In genomic region chr22:29152045-29152380, GRCh38 we compare ENCODE assay signal across 16 cellular contexts. TPM values are rescaled to one million over a fixed set of nuclear protein-coding genes. Genes with fewer than 3 reads are reported as not detected.
DNase-seq lines count a peak whose midpoint lies in the region; ATAC-seq, FAIRE-seq and TF ChIP-seq lines count a peak whose summit lies in the region.
"Had no signal": no experiment of that assay in that cellular context is flagged by ENCODE, and none has a peak within 500 bp of the region (broad histone marks: within the 10 kb centered on the region; RNA-seq: fewer than 3 reads in every experiment).

No MANE protein-coding gene starts in this region.

- H4K20me1 ChIP-seq in HepG2 (ENCODE audit: insufficient read depth, low read length): no peaks in the 10 kb centered on the region

- no peak for TF ChIP-seq RAD21 in HepG2 (CRISPR knock-in tag; IDR thresholded peaks at IDR 0.05)

- no peak for FAIRE-seq in HepG2 (lab: Jason Lieb, UNC)
- FAIRE-seq: G401.6 had no signal

- H3K36me3 ChIP-seq in H7 (replicated peaks; ENCODE audit: control insufficient read depth, insufficient read depth, low read length) (no peaks in the 10 kb centered on the region), HepG2 (replicated peaks in 1 of 2; ENCODE audit: control insufficient read depth in 1 of 2, insufficient read depth in 2 of 2, low read length in 2 of 2) (no peaks in the 10 kb centered on the region), sigmoid colon (no peaks in the 10 kb centered on the region)
- H3K36me3 ChIP-seq: BLaER1 had no signal

- H3K27me3 Mint-ChIP-seq in brain: peaks cover 6% of the 10 kb centered on the region

- no peak overlapping the region for H3K4me2 ChIP-seq in HepG2 (ENCODE audit: low read depth, low read length)
- H3K4me2 ChIP-seq: BLaER1 had no signal

- no TSS peak for BruUV-seq in HepG2 (replicated peaks; lab: Mats Ljungman, UMichigan)

- WGBS in HepG2 (ENCODE audit: low lambda C conversion rate): 90% methylated on average over 2 of the region's 3 CpGs
- 82 to 85% methylated on average over 3 of the region's 3 CpGs for WGBS in sigmoid colon, 2 donors

- no peak overlapping the region for H3K9ac ChIP-seq in HepG2 (ENCODE audit: insufficient read depth, low read depth, low read length)
- H3K9ac ChIP-seq: BLaER1 had no signal

- peaks cover 79% of the 10 kb centered on the region for H3K4me1 Mint-ChIP-seq in brain

- TF ChIP-seq CTCF in brain (conservative IDR thresholded peaks at IDR 0.05) (no peak), HepG2 (CRISPR knock-in tag; IDR thresholded peaks at IDR 0.05) (no peak), sigmoid colon (IDR thresholded peaks at IDR 0.05) (no peak)

- POLR2A ChIA-PET in HepG2 (lab: Yijun Ruan, JAX): no interaction called here

- no peak overlapping the region for H3K4me3 ChIP-seq in H7 (ENCODE audit: insufficient read depth, low read depth, low read length)
- no peak overlapping the region for H3K4me3 ChIP-seq in HepG2 (replicated peaks in 1 of 3; ENCODE audit: insufficient read depth in 1 of 3, low read depth in 2 of 3, low read length in 3 of 3)
- no peak overlapping the region for H3K4me3 ChIP-seq in sigmoid colon
- H3K4me3 ChIP-seq: BLaER1, body of pancreas had no signal

- TF ChIP-seq EP300 in HepG2 (IDR thresholded peaks at IDR 0.05; ENCODE audit: low read depth in 2 of 2, low read length in 2 of 2) (no peak), HepG2 (CRISPR knock-in tag; IDR thresholded peaks at IDR 0.05; ENCODE audit: borderline replicate concordance) (no peak), sigmoid colon (IDR thresholded peaks at IDR 0.05) (no peak)

- H3K79me2 ChIP-seq in HepG2 (ENCODE audit: insufficient read depth, low read length): no peaks in the 10 kb centered on the region

- H3K9me3 Mint-ChIP-seq in brain: no peaks in the 10 kb centered on the region
- H3K9me3 Mint-ChIP-seq: natural killer cell had no signal

- intact Hi-C loops in HepG2 (cut with micrococcal nuclease; ENCODE audit: unreplicated experiment): loop anchor here (5.0 to 10.0 kb wide), 3 partner anchors 80 to 297 kb away; partner anchors contain the start of gene KREMEN1
- intact Hi-C loops in sigmoid colon (cut with DNase I): loop anchor here (5.0 kb wide), 3 partner anchors 75 to 295 kb away; no protein-coding TSS in a partner anchor

- H3K27ac Mint-ChIP-seq in brain: peak overlapping the region; percentile 74 to 95 (median 94)
- H3K27ac Mint-ChIP-seq: natural killer cell had no signal

- H3K9me3 ChIP-seq in HepG2 (ENCODE audit: low read length) (no peaks in the 10 kb centered on the region), sigmoid colon (no peaks in the 10 kb centered on the region)
- H3K9me3 ChIP-seq: BLaER1, body of pancreas had no signal

- H3K4me1 ChIP-seq in HepG2 (ENCODE audit: insufficient read depth, low read length): peaks cover 35% of the 10 kb centered on the region
- peaks cover 0 to 22% (median 20%) of the 10 kb centered on the region in 4 donors for H3K4me1 ChIP-seq in sigmoid colon
- H3K4me1 ChIP-seq: BLaER1 had no signal

- CTCF ChIA-PET in HepG2 (lab: Yijun Ruan, JAX; ENCODE audit: low intra/inter-chr PET ratio, low total read pairs): no interaction called here

- no peak for TF ChIP-seq POLR2A in HepG2 (IDR thresholded peaks at IDR 0.05; ENCODE audit: insufficient read depth in 1 of 2, low read depth in 2 of 2, low read length in 2 of 2)
- TF ChIP-seq POLR2A in sigmoid colon (IDR thresholded peaks at IDR 0.05): no peak

- H2AFZ ChIP-seq in HepG2 (ENCODE audit: low read length): no peak overlapping the region

- DNase-seq in H7 (peak; percentile 84), HepG2 (ENCODE audit: low spot score) (no peak), sigmoid colon (no peak), pons (ENCODE audit: low spot score) (no peak), SIG-M5 treated with dmso at 0.1 percent for 504 hours (lab: John Stamatoyannopoulos, UW; ENCODE audit: unreplicated experiment) (no peak)
- DNase-seq in activated naive CD4-positive, alpha-beta T cell treated with anti-CD3 and anti-CD28 coated beads, Interleukin-2, amount 50 U/mL, for 16 hours: no peak
- DNase-seq: activated CD4-positive, alpha-beta T cell treated with anti-CD3 and anti-CD28 coated beads for 4 hours; Karpas-422; natural killer cell; NCI-H2107 had no signal

- H3K27me3 ChIP-seq in H7 (ENCODE audit: control insufficient read depth, insufficient read depth, low read length) (no peaks in the 10 kb centered on the region), HepG2 (ENCODE audit: control insufficient read depth in 1 of 2, insufficient read depth in 2 of 2, low read length in 2 of 2) (no peaks in the 10 kb centered on the region), sigmoid colon (no peaks in the 10 kb centered on the region)
- H3K27me3 ChIP-seq: body of pancreas had no signal

- peak overlapping the region; percentile 28 to 68 (median 50) for H3K4me3 Mint-ChIP-seq in brain
- H3K4me3 Mint-ChIP-seq: natural killer cell had no signal

- no peak overlapping the region for H3K27ac ChIP-seq in HepG2 (ENCODE audit: extremely low read length, insufficient read depth, low read length)
- peak overlapping the region; percentile 42 to 72 (median 62) for H3K27ac ChIP-seq in sigmoid colon
- H3K27ac ChIP-seq: BLaER1, epithelial cell of prostate had no signal

- ATAC-seq in HepG2 (no peak), HG02759 (IDR thresholded peaks at IDR 0.05; ENCODE audit: unreplicated experiment) (no peak)
- ATAC-seq: body of pancreas, natural killer cell had no signal

- H3K36me3 Mint-ChIP-seq in brain: peaks cover 13% of the 10 kb centered on the region
- H3K36me3 Mint-ChIP-seq: natural killer cell had no signal

- in situ Hi-C loops in HepG2 (cut with HindIII; ENCODE audit: extremely low pct_ligation_motif_present, low pct_unique_long_range_greater_than_20kb): loop anchor here (5.0 kb wide), 1 partner anchor 80 kb away; the partner anchor contains the start of gene KREMEN1

TF ChIP-seq in HepG2, 621 proteins besides CTCF, POLR2A, EP300 and RAD21 (continues in another document):
- TF ChIP-seq GATAD1 (CRISPR knock-in tag; IDR thresholded peaks at IDR 0.05) (no peak), ZNF354B (CRISPR knock-in tag; IDR thresholded peaks at IDR 0.05) (no peak), MAFF (IDR thresholded peaks at IDR 0.05; ENCODE audit: low read depth, low read length) (peak; percentile 56), PLRG1 (conservative IDR thresholded peaks at IDR 0.05) (no peak), SIX1 (CRISPR knock-in tag; IDR thresholded peaks at IDR 0.05; ENCODE audit: borderline replicate concordance) (no peak), ZNF576 (CRISPR knock-in tag; IDR thresholded peaks at IDR 0.05) (no peak), THAP9 (CRISPR knock-in tag; IDR thresholded peaks at IDR 0.05; ENCODE audit: borderline replicate concordance) (no peak)

RNA-seq across cellular contexts. Expression of gene EMID1, which starts 53.7 kb away (rescaled TPM):
- total RNA-seq in H7 (2014; rRNA removed; shearing (Covaris generic)): 4.5 and 5.6 TPM in 2 replicates
- polyA plus RNA-seq in brain (ENCODE audit: insufficient read depth, low read depth, low replicate concordance) (30.2 TPM), HepG2 (2011; rRNA removed) (0.45 and 0.81 TPM in 2 replicates), sigmoid colon (1 to 10 TPM; 3.2 to 5.9 (median 3.6) TPM)
- total RNA-seq in HepG2 (2016; rRNA removed; fragmentation: Illumina TruSeq; extraction: Trizol) (0.21 and 0.82 TPM in 2 replicates), sigmoid colon (1 to 10 TPM in 2 of 4 donors, under 1 TPM in 2; 0.27 to 4.7 (median 1.2) TPM)
- 2.7 and 2.8 TPM in 2 replicates for total RNA-seq in HepG2 (2016; cell fraction: cytosol; rRNA removed; fragmentation: Illumina TruSeq; extraction: Trizol; ENCODE audit: low read depth)
- total RNA-seq in HepG2 (2016; cell fraction: insoluble cytoplasmic fraction; rRNA removed; fragmentation: Illumina TruSeq; extraction: Trizol): 0.09 and 0.26 TPM in 2 replicates
- total RNA-seq in HepG2 (2016; cell fraction: membrane; rRNA removed; fragmentation: Illumina TruSeq; extraction: Trizol): 1.7 and 2.1 TPM in 2 replicates
- total RNA-seq in HepG2 (2016; cell fraction: nucleus; rRNA removed; fragmentation: Illumina TruSeq; extraction: Trizol): 0.25 and 0.50 TPM in 2 replicates
- 0.37 and 1.1 TPM in 2 replicates for polyA plus RNA-seq in HepG2 (2011; cell fraction: cytosol; rRNA removed)
- 2.1 and 2.4 TPM in 2 replicates for polyA plus RNA-seq in HepG2 (2011; cell fraction: nucleus; rRNA removed)
- 0.46 and 0.72 TPM in 2 replicates for polyA plus RNA-seq in HepG2 (2012)
- polyA plus RNA-seq in HepG2 (2016; cell fraction: cytosol; fragmentation: Illumina TruSeq; extraction: Trizol; ENCODE audit: low read depth): 2.6 and 3.8 TPM in 2 replicates
- 0.25 and 0.50 TPM in 2 replicates for polyA plus RNA-seq in HepG2 (2016; cell fraction: insoluble cytoplasmic fraction; fragmentation: Illumina TruSeq; extraction: Trizol; ENCODE audit: low read depth)
- 1.4 and 2.2 TPM in 2 replicates for polyA plus RNA-seq in HepG2 (2016; cell fraction: membrane; fragmentation: Illumina TruSeq; extraction: Trizol; ENCODE audit: low read depth)
- polyA plus RNA-seq in HepG2 (2016; cell fraction: nucleus; fragmentation: Illumina TruSeq; extraction: Trizol; ENCODE audit: insufficient read depth, low read depth): 1.0 TPM in 2 replicates
- 0.09 and 2.4 TPM in 2 replicates for polyA minus RNA-seq in HepG2 (2011; rRNA and poly(A)+ RNA removed; ENCODE audit: low replicate concordance)
- polyA minus RNA-seq in HepG2 (2011; cell fraction: cytosol; rRNA and poly(A)+ RNA removed): not detected in 2 replicates
- polyA minus RNA-seq in HepG2 (2011; cell fraction: nucleus; rRNA and poly(A)+ RNA removed): 0.99 and 1.3 TPM in 2 replicates
